8 cellular contexts compared by ENCODE assay signal in genomic region chr1:24416666-24417391, GRCh38. TPM values are rescaled to one million over a fixed set of nuclear protein-coding genes. Genes with fewer than 3 reads are reported as not detected.
DNase-seq lines count a peak whose midpoint lies in the region; ATAC-seq and TF ChIP-seq lines count a peak whose summit lies in the region.

No MANE protein-coding gene starts in this region.

- H3K27ac Mint-ChIP-seq in MCF 10A (ENCODE audit: low read depth, unreplicated experiment): peak overlapping the region; percentile 98

- no peaks in the 10 kb centered on the region for H3K79me1 ChIP-seq in mesendoderm (ENCODE audit: low read length)

- H3K18ac ChIP-seq in mesendoderm (ENCODE audit: low read length): no peak overlapping the region

- TF ChIP-seq POLR2A in upper lobe of left lung (IDR thresholded peaks at IDR 0.05): no peak

- peaks cover 30% of the 10 kb centered on the region for H3K36me3 ChIP-seq in RWPE2 (ENCODE audit: low read depth)
- H3K36me3 ChIP-seq in mesendoderm (ENCODE audit: control insufficient read depth, insufficient read depth, low read length): no peaks in the 10 kb centered on the region
- H3K36me3 ChIP-seq in upper lobe of left lung: peaks cover 0 to 10% (median 3%) of the 10 kb centered on the region in 4 donors

- TF ChIP-seq CTCF in GM13976 (IDR thresholded peaks at IDR 0.05; ENCODE audit: borderline replicate concordance, control extremely low read depth, extremely low read depth, insufficient read depth, missing control alignments) (no peak), RWPE2 (IDR thresholded peaks at IDR 0.05; ENCODE audit: poor library complexity, severe bottlenecking) (no peak), MCF 10A (IDR thresholded peaks at IDR 0.05; ENCODE audit: unreplicated experiment) (no peak), upper lobe of left lung (IDR thresholded peaks at IDR 0.05) (no peak)

- H3K4me1 ChIP-seq in RWPE2 (ENCODE audit: insufficient read depth, poor library complexity, severe bottlenecking) (peaks cover 44% of the 10 kb centered on the region), mesendoderm (ENCODE audit: control insufficient read depth, low read depth, low read length) (peaks cover 2% of the 10 kb centered on the region), upper lobe of left lung (peaks cover 28 to 71% (median 45%) of the 10 kb centered on the region in 4 donors)

- peaks cover 42% of the 10 kb centered on the region for H3K4me1 Mint-ChIP-seq in MCF 10A (ENCODE audit: insufficient read depth, unreplicated experiment)

- POLR2A ChIA-PET in MCF 10A (lab: Yijun Ruan, JAX): interaction anchor here (0.6 to 8.3 kb wide), 28 partner anchors 8 to 823 kb away, joined by 3 to 66 read pairs (median 4); partner anchors contain the start of genes CLIC4, GRHL3, PNRC2 and RCAN3

- peak overlapping the region; percentile 93 for H3K4me3 Mint-ChIP-seq in MCF 10A (ENCODE audit: unreplicated experiment)

- no peak overlapping the region for H2AK5ac ChIP-seq in mesendoderm (ENCODE audit: low read length)

- H3K79me2 ChIP-seq in mesendoderm (ENCODE audit: control insufficient read depth, insufficient read depth, low read length): no peaks in the 10 kb centered on the region

- no peak overlapping the region for H2BK15ac ChIP-seq in mesendoderm (replicated peaks; ENCODE audit: low read depth)

- no TSS peak for BruUV-seq in MCF 10A (replicated peaks; lab: Mats Ljungman, UMichigan)

- ATAC-seq in RWPE2 (ENCODE audit: low read depth): peak; percentile 80
- ATAC-seq in upper lobe of left lung (ENCODE audit: low FRiP score in 2 of 2): peak in 1 of 2 donors; percentile 38
- ATAC-seq in HG03521 (IDR thresholded peaks at IDR 0.05; ENCODE audit: unreplicated experiment): no peak
- no peak for ATAC-seq in GM21723 (IDR thresholded peaks at IDR 0.05; ENCODE audit: unreplicated experiment)

- no peaks in the 10 kb centered on the region for H3K9me3 Mint-ChIP-seq in MCF 10A (ENCODE audit: unreplicated experiment)

- no peak overlapping the region for H4K8ac ChIP-seq in mesendoderm (ENCODE audit: low read depth, low read length)

- no peak overlapping the region for H2BK120ac ChIP-seq in mesendoderm (ENCODE audit: low read depth, low read length)

- no peak for TF ChIP-seq EP300 in upper lobe of left lung (IDR thresholded peaks at IDR 0.05)

- no peaks in the 10 kb centered on the region for H3K27me3 Mint-ChIP-seq in MCF 10A (ENCODE audit: insufficient read depth, unreplicated experiment)

- no CpG with 5 or more reads among the region's 10 CpGs for WGBS in mesendoderm (ENCODE audit: extremely low coverage, insufficient coverage, low lambda C conversion rate)
- WGBS in upper lobe of left lung, 2 donors: 57 to 58% methylated on average over 7 to 10 of the region's 10 CpGs

- intact Hi-C loops in MCF 10A (cut with micrococcal nuclease): loop anchor here (2.0 to 5.0 kb wide), 3 partner anchors 85 to 220 kb away; partner anchors contain the start of gene RCAN3

- no peaks in the 10 kb centered on the region for H3K9me3 ChIP-seq in RWPE2 (ENCODE audit: severe bottlenecking)
- H3K9me3 ChIP-seq in upper lobe of left lung: no peaks in the 10 kb centered on the region

- H3K27ac ChIP-seq in RWPE2 (ENCODE audit: poor library complexity, severe bottlenecking): peak overlapping the region; percentile 98
- no peak overlapping the region for H3K27ac ChIP-seq in mesendoderm (ENCODE audit: low read depth, low read length)
- H3K27ac ChIP-seq in upper lobe of left lung: peak overlapping the region; percentile 42 to 76 (median 68)

- peak; percentile 85 for DNase-seq in AG08395 (ENCODE audit: low spot score)
- peak; percentile 64 for DNase-seq in GM13976 (ENCODE audit: low spot score)
- peak; percentile 84 for DNase-seq in RWPE2 (ENCODE audit: low spot score)
- peak; percentile 69 for DNase-seq in MCF 10A (ENCODE audit: unreplicated experiment)
- peak; percentile 67 for DNase-seq in mesendoderm
- peak in 1 of 2 donors; percentile 60 for DNase-seq in upper lobe of left lung

- H3K23ac ChIP-seq in mesendoderm (ENCODE audit: low read length): no peak overlapping the region

- H3K9ac ChIP-seq in mesendoderm (ENCODE audit: low read length): no peak overlapping the region

- no peak overlapping the region for H3K4ac ChIP-seq in mesendoderm (ENCODE audit: low read depth, low read length)

- no peak overlapping the region for H3K4me2 ChIP-seq in mesendoderm (ENCODE audit: low read length)

- no peaks in the 10 kb centered on the region for H3K27me3 ChIP-seq in RWPE2 (ENCODE audit: insufficient read depth, poor library complexity, severe bottlenecking)
- H3K27me3 ChIP-seq in mesendoderm (ENCODE audit: insufficient read depth, low read length, poor library complexity): no peaks in the 10 kb centered on the region
- no peaks in the 10 kb centered on the region for H3K27me3 ChIP-seq in upper lobe of left lung

- H3K36me3 Mint-ChIP-seq in MCF 10A (ENCODE audit: insufficient read depth, unreplicated experiment): peaks cover 26% of the 10 kb centered on the region

- no peak overlapping the region for H3K56ac ChIP-seq in mesendoderm (ENCODE audit: low read length)

- H3K4me3 ChIP-seq in RWPE2 (ENCODE audit: severe bottlenecking) (peak overlapping the region; percentile 52), mesendoderm (ENCODE audit: low read length) (no peak overlapping the region), upper lobe of left lung (peak overlapping the region; percentile 48 to 85 (median 68))

- CTCF ChIA-PET in MCF 10A (lab: Yijun Ruan, JAX): interaction anchor here (0.5 to 2.1 kb wide), 9 partner anchors 9 to 563 kb away, joined by 3 to 17 read pairs (median 5); no protein-coding TSS in a partner anchor

- in situ Hi-C loops in GM13976 (cut with MboI; ENCODE audit: low sequenced_read_pairs, unreplicated experiment): no loop called here

- no peak overlapping the region for H2BK5ac ChIP-seq in mesendoderm (ENCODE audit: low read length)

- no peak overlapping the region for H4K5ac ChIP-seq in mesendoderm (ENCODE audit: low read length)

RNA-seq across cellular contexts. Expression of gene NIPAL3, which starts 1.2 kb away (rescaled TPM):
- total RNA-seq in MCF 10A (2022) (47.7 and 55.8 TPM in 2 replicates), upper lobe of left lung (10 to 100 TPM; 28.2 to 71.0 (median 46.6) TPM)
- 3.5 TPM for polyA plus RNA-seq in mesendoderm (2013, experiment 1 of 2)
- polyA plus RNA-seq in mesendoderm (2013, experiment 2 of 2): 3.6 TPM

RNA-seq across cellular contexts. Expression of gene STPG1, which starts 3.2 kb away (rescaled TPM):
- 18.6 and 19.7 TPM in 2 replicates for total RNA-seq in MCF 10A (2022)
- polyA plus RNA-seq in mesendoderm (2013, experiment 1 of 2): 7.7 TPM
- polyA plus RNA-seq in mesendoderm (2013, experiment 2 of 2): 8.9 TPM
- total RNA-seq in upper lobe of left lung: 10 to 100 TPM in 2 of 6 donors, 1 to 10 TPM in 4; 5.5 to 20.1 (median 8.2) TPM
